In genomic region chr18:13813271-13813849, GRCh38 we compare ENCODE assay signal across 9 cellular contexts. TPM values are rescaled to one million over a fixed set of nuclear protein-coding genes. Genes with fewer than 3 reads are reported as not detected.
DNase-seq lines count a peak whose midpoint lies in the region; ATAC-seq, FAIRE-seq and TF ChIP-seq lines count a peak whose summit lies in the region.
"Had no signal": no experiment of that assay in that cellular context is flagged by ENCODE, and none has a peak within 500 bp of the region (broad histone marks: within the 10 kb centered on the region; RNA-seq: fewer than 3 reads in every experiment).

No MANE protein-coding gene starts in this region.

- H3K4me3 ChIP-seq in Panc1 (ENCODE audit: low read depth in 2 of 2, low read length in 2 of 2) (no peak overlapping the region), fibroblast of pulmonary artery (replicated peaks; ENCODE audit: low read depth, low read length) (no peak overlapping the region), neutrophil (ENCODE audit: low read depth in 1 of 2, low read length in 1 of 2) (no peak overlapping the region), tibial artery (no peak overlapping the region)

- no peak overlapping the region for H3K27ac Mint-ChIP-seq in CD14-positive monocyte
- H3K27ac Mint-ChIP-seq in activated T-cell treated with anti-CD3 and anti-CD28 coated beads, Interleukin-2, amount 50 U/mL, for 72 hours = no peak overlapping the region
- H3K27ac Mint-ChIP-seq: IgD-negative memory B cell had no signal

- no peak overlapping the region for H3K4me3 Mint-ChIP-seq in CD14-positive monocyte
- no peak overlapping the region for H3K4me3 Mint-ChIP-seq in activated T-cell treated with anti-CD3 and anti-CD28 coated beads, Interleukin-2, amount 50 U/mL, for 72 hours
- H3K4me3 Mint-ChIP-seq: IgD-negative memory B cell had no signal

- DNase-seq in CD14-positive monocyte (ENCODE audit: low spot score) = no peak
- DNase-seq in GM19239 (ENCODE audit: insufficient read length, low spot score) = peak; percentile 44
- no peak for DNase-seq in Panc1 (ENCODE audit: low read depth, low spot score)
- DNase-seq in activated T-cell treated with anti-CD3 and anti-CD28 coated beads, Interleukin-2, amount 50 U/mL, for 72 hours = peak; percentile 60 to 65
- peak; percentile 68 for DNase-seq in fibroblast of pulmonary artery (ENCODE audit: low read depth)
- peak in 1 of 2 donors; percentile 77 for DNase-seq in tibial artery

- no peak overlapping the region for H3K27ac ChIP-seq in Panc1 (ENCODE audit: low read length)
- H3K27ac ChIP-seq in neutrophil = no peak overlapping the region
- H3K27ac ChIP-seq in tibial artery = no peak overlapping the region

- peak; percentile 85 for TF ChIP-seq CTCF in CD14-positive monocyte (IDR thresholded peaks at IDR 0.05)
- TF ChIP-seq CTCF in Panc1 (IDR thresholded peaks at IDR 0.05) = peak; percentile 88
- TF ChIP-seq CTCF in fibroblast of pulmonary artery (IDR thresholded peaks at IDR 0.05; ENCODE audit: low read length, missing control alignments) = peak; percentile 93
- peak; percentile 27 for TF ChIP-seq CTCF in neutrophil (IDR thresholded peaks at IDR 0.05)
- peak; percentile 66 to 78 for TF ChIP-seq CTCF in tibial artery (IDR thresholded peaks at IDR 0.05)

- BruUV-seq in Panc1 (replicated peaks; lab: Mats Ljungman, UMichigan) = no TSS peak

- no peaks in the 10 kb centered on the region for H3K4me1 ChIP-seq in Panc1 (ENCODE audit: control insufficient read depth, insufficient read depth, low read length)
- H3K4me1 ChIP-seq in neutrophil (ENCODE audit: control insufficient read depth in 1 of 2, insufficient read depth in 1 of 2, low read depth in 1 of 2, low read length in 1 of 2) = no peaks in the 10 kb centered on the region
- no peaks in the 10 kb centered on the region for H3K4me1 ChIP-seq in tibial artery

- H3K27me3 Mint-ChIP-seq in CD14-positive monocyte (ENCODE audit: low read depth in 3 of 3) = peaks cover 2 to 7% (median 2%) of the 10 kb centered on the region in 3 donors
- peaks cover 6% of the 10 kb centered on the region for H3K27me3 Mint-ChIP-seq in activated T-cell treated with anti-CD3 and anti-CD28 coated beads, Interleukin-2, amount 50 U/mL, for 72 hours (ENCODE audit: low read depth)

- H3K36me3 ChIP-seq in Panc1 (ENCODE audit: control insufficient read depth, insufficient read depth, low read length) (no peaks in the 10 kb centered on the region), neutrophil (no peaks in the 10 kb centered on the region), tibial artery (no peaks in the 10 kb centered on the region)

- no peaks in the 10 kb centered on the region for H3K9me3 Mint-ChIP-seq in CD14-positive monocyte
- no peaks in the 10 kb centered on the region for H3K9me3 Mint-ChIP-seq in activated T-cell treated with anti-CD3 and anti-CD28 coated beads, Interleukin-2, amount 50 U/mL, for 72 hours
- H3K9me3 Mint-ChIP-seq: IgD-negative memory B cell had no signal

- POLR2A ChIA-PET in Panc1 (lab: Charles Lee) = no interaction called here

- in situ Hi-C loops in Panc1 (cut with HindIII; ENCODE audit: low pct_unique_long_range_greater_than_20kb, low sequenced_read_pairs) = no loop called here

- FAIRE-seq in GM19239 (lab: Jason Lieb, UNC) = peak; percentile 74

- ATAC-seq in HG03558 (IDR thresholded peaks at IDR 0.05; ENCODE audit: extremely low read depth, unreplicated experiment) (peak; percentile 68), Panc1 (peak; percentile 91)
- ATAC-seq in activated T-cell treated with anti-CD3 and anti-CD28 coated beads, Interleukin-2, amount 50 U/mL, for 72 hours (replicated peaks in 1 of 2) = peak; percentile 64 to 73

- CTCF ChIA-PET in Panc1 (lab: Charles Lee) = interaction anchor here (0.6 to 1.9 kb wide), 4 partner anchors 58 to 1221 kb away, joined by 3 to 6 read pairs (median 4); no protein-coding TSS in a partner anchor

- H3K27me3 ChIP-seq in Panc1 (ENCODE audit: control insufficient read depth, insufficient read depth, low read length) = no peaks in the 10 kb centered on the region; the same call in 1 of the 2 replicates
- peaks cover 4% of the 10 kb centered on the region for H3K27me3 ChIP-seq in neutrophil
- H3K27me3 ChIP-seq in tibial artery = peaks cover 0 to 10% of the 10 kb centered on the region in 2 donors

- no peaks in the 10 kb centered on the region for H3K9me3 ChIP-seq in Panc1 (ENCODE audit: control insufficient read depth, insufficient read depth, low read depth, low read length)
- no peaks in the 10 kb centered on the region for H3K9me3 ChIP-seq in neutrophil
- no peaks in the 10 kb centered on the region for H3K9me3 ChIP-seq in tibial artery

- H3K36me3 Mint-ChIP-seq in CD14-positive monocyte = no peaks in the 10 kb centered on the region
- H3K36me3 Mint-ChIP-seq in activated T-cell treated with anti-CD3 and anti-CD28 coated beads, Interleukin-2, amount 50 U/mL, for 72 hours (ENCODE audit: insufficient read depth in 2 of 2) = no peaks in the 10 kb centered on the region
- H3K36me3 Mint-ChIP-seq: IgD-negative memory B cell had no signal

- no peaks in the 10 kb centered on the region for H3K4me1 Mint-ChIP-seq in CD14-positive monocyte
- no peaks in the 10 kb centered on the region for H3K4me1 Mint-ChIP-seq in activated T-cell treated with anti-CD3 and anti-CD28 coated beads, Interleukin-2, amount 50 U/mL, for 72 hours (ENCODE audit: low read depth)

- intact Hi-C loops in CD14-positive monocyte (cut with micrococcal nuclease) (no loop called here), Panc1 (cut with micrococcal nuclease; ENCODE audit: unreplicated experiment) (no loop called here), tibial artery (cut with DNase I; ENCODE audit: low total_unique reads) (no loop called here)

RNA-seq across cellular contexts. Expression of gene MC5R, which starts 10.6 kb away (rescaled TPM):
- polyA plus RNA-seq in CD14-positive monocyte = under 1 TPM; 0.12 to 0.13 TPM
- total RNA-seq in Panc1 (2021; ENCODE audit: unreplicated experiment) = not detected
- polyA plus RNA-seq in Panc1 (2012; ENCODE audit: insufficient read length) = not detected
- not detected for total RNA-seq in activated T-cell treated with anti-CD3 and anti-CD28 coated beads, Interleukin-2, amount 50 U/mL, for 72 hours
- polyA plus RNA-seq: IgD-negative memory B cell had no signal

Comparison
In these comparisons a context has a peak if more than half of its experiments do, and no peak if none do; other contexts are left out.
1. DNase-seq: peak in GM19239 (single experiment), activated T-cell treated with anti-CD3 and anti-CD28 coated beads, Interleukin-2, amount 50 U/mL, for 72 hours (2 of 2) and fibroblast of pulmonary artery (single experiment); none in CD14-positive monocyte (single experiment) and Panc1 (single experiment).
2. CTCF ChIP-seq: peak in every context shown above with its lines; median percentile 93 in fibroblast of pulmonary artery; 88 in Panc1; 85 in CD14-positive monocyte; 72 in tibial artery; 27 in neutrophil.
3. Peak in every context shown above with its lines, with median percentiles within 50 percentile points of each other: ATAC-seq.